Comparison of ENCODE assay signal across 8 cellular contexts in genomic region chr20:3172933-3173581, GRCh38. TPM values are rescaled to one million over a fixed set of nuclear protein-coding genes. Genes with fewer than 3 reads are reported as not detected.
A peak's percentile ranks its signal among the peaks of the same experiment; 100 is the strongest.
DNase-seq lines count a peak whose midpoint lies in the region; ATAC-seq lines count a peak whose summit lies in the region.

TSS of gene LZTS3 (minus strand) at chr20:3173549. CDS start at chr20:3167163, 6,386 bp downstream.

- peak; percentile 63 for ATAC-seq in Right ventricle myocardium inferior
- peak; percentile 42 for ATAC-seq in HG03064 (IDR thresholded peaks at IDR 0.05; ENCODE audit: low read depth, unreplicated experiment)

- intact Hi-C loops in Right ventricle myocardium inferior (cut with DNase I) (no loop called here), cardiac septum (cut with DNase I) (no loop called here)

- DNase-seq in Right ventricle myocardium inferior (ENCODE audit: missing footprints) (peak; percentile 83), cardiac septum (ENCODE audit: low spot score) (no peak), NCI-H446 (lab: John Stamatoyannopoulos, UW) (peak; percentile 79 to 82), midbrain (lab: John Stamatoyannopoulos, UW) (peak; percentile 36)
- DNase-seq in activated CD4-positive, alpha-beta memory T cell treated with anti-CD3 and anti-CD28 coated beads, Interleukin-2, amount 10 ng/mL, durations not matched to agents 7 days and 5 days = peak; percentile 75
- DNase-seq in effector CD8-positive, alpha-beta T cell (lab: John Stamatoyannopoulos, UW) = peak; percentile 87
- peak; percentile 61 to 65 for DNase-seq in stimulated activated CD8-positive, alpha-beta memory T cell treated with anti-CD3 and anti-CD28 coated beads, Interleukin-15, amount 100 ng/mL, for 48 hours (ENCODE audit: low read depth in 2 of 2)

- peaks cover 13% of the 10 kb centered on the region for H3K4me1 Mint-ChIP-seq in activated CD4-positive, alpha-beta memory T cell treated with anti-CD3 and anti-CD28 coated beads, Interleukin-2, amount 10 ng/mL, durations not matched to agents 7 days and 5 days

- H3K27ac Mint-ChIP-seq in activated CD4-positive, alpha-beta memory T cell treated with anti-CD3 and anti-CD28 coated beads, Interleukin-2, amount 10 ng/mL, durations not matched to agents 7 days and 5 days = no peak within 1 kb of the TSS

- H3K9me3 Mint-ChIP-seq in activated CD4-positive, alpha-beta memory T cell treated with anti-CD3 and anti-CD28 coated beads, Interleukin-2, amount 10 ng/mL, durations not matched to agents 7 days and 5 days = no peaks in the 10 kb centered on the region

- POLR2A ChIA-PET in activated CD4-positive, alpha-beta memory T cell treated with anti-CD3 and anti-CD28 coated beads, Interleukin-2, amount 10 ng/mL, durations not matched to agents 7 days and 5 days (lab: Charles Lee) = interaction anchor here (0.7 to 2.2 kb wide), 3 partner anchors 14 to 191 kb away, joined by 3 to 19 read pairs (median 5); partner anchors contain the start of genes FASTKD5 and UBOX5

- H3K27me3 Mint-ChIP-seq in activated CD4-positive, alpha-beta memory T cell treated with anti-CD3 and anti-CD28 coated beads, Interleukin-2, amount 10 ng/mL, durations not matched to agents 7 days and 5 days = peaks cover 52% of the 10 kb centered on the region

- CTCF ChIA-PET in activated CD4-positive, alpha-beta memory T cell treated with anti-CD3 and anti-CD28 coated beads, Interleukin-2, amount 10 ng/mL, durations not matched to agents 7 days and 5 days (lab: Charles Lee) = no interaction called here

- H3K36me3 Mint-ChIP-seq in activated CD4-positive, alpha-beta memory T cell treated with anti-CD3 and anti-CD28 coated beads, Interleukin-2, amount 10 ng/mL, durations not matched to agents 7 days and 5 days (ENCODE audit: low read depth) = no peaks in the 10 kb centered on the region

- H3K4me3 Mint-ChIP-seq in activated CD4-positive, alpha-beta memory T cell treated with anti-CD3 and anti-CD28 coated beads, Interleukin-2, amount 10 ng/mL, durations not matched to agents 7 days and 5 days = peak within 1 kb of the TSS; percentile 78

RNA-seq across cellular contexts. Expression of gene LZTS3, which starts in this region (rescaled TPM):
- total RNA-seq in Right ventricle myocardium inferior (19.6 TPM), cardiac septum (6.9 TPM)
- 1 to 10 TPM in 1 of 2 experiments, under 1 TPM in 1; 0.90 to 1.0 TPM for total RNA-seq in activated CD4-positive, alpha-beta memory T cell treated with anti-CD3 and anti-CD28 coated beads, Interleukin-2, amount 10 ng/mL, durations not matched to agents 7 days and 5 days
